9 cellular contexts compared by ENCODE assay signal in genomic region chr13:48595330-48596127, GRCh38. TPM values are rescaled to one million over a fixed set of nuclear protein-coding genes. Genes with fewer than 3 reads are reported as not detected.
DNase-seq lines count a peak whose midpoint lies in the region; ATAC-seq and TF ChIP-seq lines count a peak whose summit lies in the region.
"Had no signal": no experiment of that assay in that cellular context is flagged by ENCODE, and none has a peak within 500 bp of the region (broad histone marks: within the 10 kb centered on the region; RNA-seq: fewer than 3 reads in every experiment).

No MANE protein-coding gene starts in this region.

- no peaks in the 10 kb centered on the region for H4K20me1 ChIP-seq in fibroblast of lung (ENCODE audit: control insufficient read depth, extremely low read depth, insufficient read depth, low read length)
- H4K20me1 ChIP-seq: BLaER1 treated with 17β-estradiol and CSF1 and Interleukin-3, amounts not matched to agents 10 nM and 100 nM had no signal

- peak; percentile 72 for TF ChIP-seq CTCF in HFF-Myc (IDR thresholded peaks at IDR 0.05; ENCODE audit: low read depth, low read length, missing control alignments)
- TF ChIP-seq CTCF in fibroblast of lung (conservative IDR thresholded peaks at IDR 0.05 in 1 of 2, IDR thresholded peaks at IDR 0.05 in 1 of 2; ENCODE audit: low read depth in 1 of 2, low read length in 2 of 2): peak; percentile 76 to 78
- TF ChIP-seq CTCF in neutrophil (IDR thresholded peaks at IDR 0.05): peak; percentile 44
- TF ChIP-seq CTCF in upper lobe of right lung (IDR thresholded peaks at IDR 0.05): peak; percentile 58

- no peak overlapping the region for H3K9ac ChIP-seq in fibroblast of lung (ENCODE audit: insufficient read depth, low read length)

- peak; percentile 90 for ATAC-seq in upper lobe of right lung

- H3K79me2 ChIP-seq in fibroblast of lung (ENCODE audit: control insufficient read depth, insufficient read depth, low read length): no peaks in the 10 kb centered on the region

- intact Hi-C loops in upper lobe of right lung (cut with DNase I): no loop called here

- H3K36me3 ChIP-seq in fibroblast of lung (ENCODE audit: control insufficient read depth, insufficient read depth, low read length): no peaks in the 10 kb centered on the region
- H3K36me3 ChIP-seq in neutrophil: no peaks in the 10 kb centered on the region
- H3K36me3 ChIP-seq in upper lobe of right lung: no peaks in the 10 kb centered on the region

- no peaks in the 10 kb centered on the region for H3K4me1 ChIP-seq in fibroblast of lung (ENCODE audit: control insufficient read depth, extremely low read depth, insufficient read depth, low read length)
- H3K4me1 ChIP-seq in neutrophil (ENCODE audit: control insufficient read depth in 1 of 2, insufficient read depth in 1 of 2, low read depth in 1 of 2, low read length in 1 of 2): no peaks in the 10 kb centered on the region
- no peaks in the 10 kb centered on the region for H3K4me1 ChIP-seq in upper lobe of right lung

- H3K27me3 ChIP-seq in fibroblast of lung (ENCODE audit: control insufficient read depth, insufficient read depth, low read length) (no peaks in the 10 kb centered on the region), neutrophil (no peaks in the 10 kb centered on the region), upper lobe of right lung (no peaks in the 10 kb centered on the region)
- H3K27me3 ChIP-seq: BLaER1 treated with 17β-estradiol and CSF1 and Interleukin-3, amounts not matched to agents 10 nM and 100 nM had no signal

- H3K4me2 ChIP-seq in fibroblast of lung (ENCODE audit: extremely low read depth, insufficient read depth, low read length): no peak overlapping the region

- H3K27ac ChIP-seq in fibroblast of lung (ENCODE audit: insufficient read depth, low read length) (no peak overlapping the region), neutrophil (no peak overlapping the region), upper lobe of right lung (no peak overlapping the region)

- H3K4me3 ChIP-seq in HFF-Myc (replicated peaks; ENCODE audit: low read depth, low read length) (no peak overlapping the region), fibroblast of lung (replicated peaks in 1 of 4; ENCODE audit: control extremely low read depth in 1 of 4, insufficient read depth in 1 of 4, low read depth in 3 of 4, low read length in 4 of 4) (no peak overlapping the region), neutrophil (ENCODE audit: low read depth in 1 of 2, low read length in 1 of 2) (no peak overlapping the region), upper lobe of right lung (no peak overlapping the region)
- H3K4me3 ChIP-seq: BLaER1 treated with 17β-estradiol and CSF1 and Interleukin-3, amounts not matched to agents 10 nM and 100 nM had no signal

- no peaks in the 10 kb centered on the region for H3K9me3 ChIP-seq in fibroblast of lung (ENCODE audit: control insufficient read depth, insufficient read depth, low read depth, low read length)
- no peaks in the 10 kb centered on the region for H3K9me3 ChIP-seq in neutrophil
- H3K9me3 ChIP-seq in upper lobe of right lung: no peaks in the 10 kb centered on the region

- peak; percentile 41 for DNase-seq in NCI-H1092 treated with DMSO at 0.1 percent for 48 hours (lab: John Stamatoyannopoulos, UW)
- no peak for DNase-seq in NCI-H1092 (lab: John Stamatoyannopoulos, UW)
- DNase-seq in HFF-Myc (ENCODE audit: extremely low read depth, low read depth): peak; percentile 44
- peak; percentile 50 for DNase-seq in NCI-H526 treated with DMSO at 0.1 percent for 48 hours (lab: John Stamatoyannopoulos, UW)
- peak; percentile 23 for DNase-seq in activated T-cell treated with anti-CD3 and anti-CD28 coated beads for 4 hours
- DNase-seq in fibroblast of lung (ENCODE audit: low read depth in 2 of 2): peak; percentile 65 to 82
- DNase-seq in upper lobe of right lung: no peak

- no peak overlapping the region for H2AFZ ChIP-seq in fibroblast of lung (ENCODE audit: low read length)

RNA-seq across cellular contexts. Expression of gene CYSLTR2, which starts 58.2 kb away (rescaled TPM):
- total RNA-seq in fibroblast of lung (not detected in 2 replicates), upper lobe of right lung (0.67 TPM)
- polyA plus RNA-seq in fibroblast of lung: 0.03 TPM in 1 of 2 replicates, not detected in the other
- 0.02 TPM in 1 of 2 replicates, not detected in the other for polyA plus RNA-seq in fibroblast of lung (2012)
- polyA minus RNA-seq in fibroblast of lung (ENCODE audit: low replicate concordance): not detected in 2 replicates

Comparison
In these comparisons a context has a peak if more than half of its experiments do, and no peak if none do; other contexts are left out.
1. DNase-seq: peak in NCI-H1092 treated with DMSO at 0.1 percent for 48 hours (single experiment), HFF-Myc (single experiment), NCI-H526 treated with DMSO at 0.1 percent for 48 hours (single experiment), activated T-cell treated with anti-CD3 and anti-CD28 coated beads for 4 hours (single experiment) and fibroblast of lung (2 of 2); none in NCI-H1092 (single experiment) and upper lobe of right lung (single experiment).
2. Peak in every context shown above with its lines, with median percentiles within 50 percentile points of each other: CTCF ChIP-seq.